17 cellular contexts compared by ENCODE assay signal in genomic region chr11:27304514-27304913, GRCh38. TPM values are rescaled to one million over a fixed set of nuclear protein-coding genes. Genes with fewer than 3 reads are reported as not detected.
DNase-seq lines count a peak whose midpoint lies in the region; ATAC-seq and TF ChIP-seq lines count a peak whose summit lies in the region.
"Had no signal": no experiment of that assay in that cellular context is flagged by ENCODE, and none has a peak within 500 bp of the region (broad histone marks: within the 10 kb centered on the region; RNA-seq: fewer than 3 reads in every experiment).

No MANE protein-coding gene starts in this region.

- H3K27ac ChIP-seq in brain microvascular endothelial cell (no peak overlapping the region), aorta (ENCODE audit: low read depth in 1 of 2, low read length in 2 of 2) (no peak overlapping the region)
- H3K27ac ChIP-seq: KMS-11, PC-9 had no signal

- H3K9me3 ChIP-seq in aorta (ENCODE audit: control insufficient read depth, low read length): no peaks in the 10 kb centered on the region
- H3K9me3 ChIP-seq: BE2C had no signal

- H3K4me1 ChIP-seq in aorta (ENCODE audit: control insufficient read depth in 1 of 2, insufficient read depth in 2 of 2, low read length in 2 of 2): peaks cover 0 to 2% of the 10 kb centered on the region in 2 donors
- H3K4me1 ChIP-seq: BE2C had no signal

- ATAC-seq in aorta (ENCODE audit: low FRiP score) (peak; percentile 11), GM19351 (IDR thresholded peaks at IDR 0.05; ENCODE audit: unreplicated experiment) (no peak)

- in situ Hi-C loops in brain microvascular endothelial cell (cut with HindIII; ENCODE audit: low pct_ligation_motif_present, low sequenced_read_pairs): no loop called here

- DNase-seq in H7: peak; percentile 69
- DNase-seq in brain microvascular endothelial cell: no peak
- peak; percentile 60 for DNase-seq in islet precursor cell
- DNase-seq in aorta: no peak
- no peak for DNase-seq in foreskin melanocyte
- no peak for DNase-seq in NCI-H446 (lab: John Stamatoyannopoulos, UW)
- DNase-seq: BE2C, DMS53, GDM1, NCI-H1694, NCI-H2081 treated with DMSO at 0.1 percent for 48 hours, NCI-H510A, PC-9, RPMI8226, SHP77 had no signal

- no peaks in the 10 kb centered on the region for H3K27me3 ChIP-seq in H7 (ENCODE audit: control insufficient read depth, insufficient read depth, low read length)
- H3K27me3 ChIP-seq in brain microvascular endothelial cell (replicated peaks): no peaks in the 10 kb centered on the region
- no peaks in the 10 kb centered on the region for H3K27me3 ChIP-seq in aorta (ENCODE audit: control insufficient read depth in 1 of 2, insufficient read depth in 2 of 2, low read length in 1 of 2)
- H3K27me3 ChIP-seq: BE2C had no signal

- intact Hi-C loops in aorta (cut with DNase I): loop anchor here in 1 of 2 donors (10.0 kb wide), 1 partner anchor 180 kb away; no protein-coding TSS in a partner anchor

- peak; percentile 17 for TF ChIP-seq CTCF in brain microvascular endothelial cell (IDR thresholded peaks at IDR 0.05; ENCODE audit: low read depth, low read length, missing control alignments)

- H3K4me3 ChIP-seq in H7 (ENCODE audit: insufficient read depth, low read depth, low read length) (no peak overlapping the region), brain microvascular endothelial cell (ENCODE audit: low read depth, low read length) (no peak overlapping the region), aorta (ENCODE audit: low read length in 2 of 2) (no peak overlapping the region)
- H3K4me3 ChIP-seq: PC-9 had no signal

- WGBS in aorta, 2 donors: 94 to 96% methylated on average over 8 of the region's 8 CpGs

- no peaks in the 10 kb centered on the region for H3K36me3 ChIP-seq in H7 (replicated peaks; ENCODE audit: control insufficient read depth, insufficient read depth, low read length)
- H3K36me3 ChIP-seq in brain microvascular endothelial cell (replicated peaks): no peaks in the 10 kb centered on the region
- no peaks in the 10 kb centered on the region for H3K36me3 ChIP-seq in aorta (ENCODE audit: control insufficient read depth in 1 of 2, insufficient read depth in 2 of 2, low read length in 1 of 2)
- H3K36me3 ChIP-seq: BE2C had no signal

RNA-seq across cellular contexts. Expression of gene CCDC34, which starts 58.5 kb away (rescaled TPM):
- total RNA-seq in H7 (2014; rRNA removed; shearing (Covaris generic)): 10.0 and 13.6 TPM in 2 replicates
- 1 to 10 TPM; 1.4 to 3.1 TPM for total RNA-seq in aorta
- polyA plus RNA-seq in aorta: 1 to 10 TPM; 3.8 to 6.4 TPM

Comparison
In these comparisons a context has a peak if more than half of its experiments do, and no peak if none do; other contexts are left out.
1. DNase-seq: peak in H7 (single experiment) and islet precursor cell (single experiment); none in brain microvascular endothelial cell (single experiment), aorta (0 of 2), foreskin melanocyte (single experiment) and NCI-H446 (0 of 2).